Comparison of ENCODE assay signal across 8 cellular contexts in the genomic region with DNA sequence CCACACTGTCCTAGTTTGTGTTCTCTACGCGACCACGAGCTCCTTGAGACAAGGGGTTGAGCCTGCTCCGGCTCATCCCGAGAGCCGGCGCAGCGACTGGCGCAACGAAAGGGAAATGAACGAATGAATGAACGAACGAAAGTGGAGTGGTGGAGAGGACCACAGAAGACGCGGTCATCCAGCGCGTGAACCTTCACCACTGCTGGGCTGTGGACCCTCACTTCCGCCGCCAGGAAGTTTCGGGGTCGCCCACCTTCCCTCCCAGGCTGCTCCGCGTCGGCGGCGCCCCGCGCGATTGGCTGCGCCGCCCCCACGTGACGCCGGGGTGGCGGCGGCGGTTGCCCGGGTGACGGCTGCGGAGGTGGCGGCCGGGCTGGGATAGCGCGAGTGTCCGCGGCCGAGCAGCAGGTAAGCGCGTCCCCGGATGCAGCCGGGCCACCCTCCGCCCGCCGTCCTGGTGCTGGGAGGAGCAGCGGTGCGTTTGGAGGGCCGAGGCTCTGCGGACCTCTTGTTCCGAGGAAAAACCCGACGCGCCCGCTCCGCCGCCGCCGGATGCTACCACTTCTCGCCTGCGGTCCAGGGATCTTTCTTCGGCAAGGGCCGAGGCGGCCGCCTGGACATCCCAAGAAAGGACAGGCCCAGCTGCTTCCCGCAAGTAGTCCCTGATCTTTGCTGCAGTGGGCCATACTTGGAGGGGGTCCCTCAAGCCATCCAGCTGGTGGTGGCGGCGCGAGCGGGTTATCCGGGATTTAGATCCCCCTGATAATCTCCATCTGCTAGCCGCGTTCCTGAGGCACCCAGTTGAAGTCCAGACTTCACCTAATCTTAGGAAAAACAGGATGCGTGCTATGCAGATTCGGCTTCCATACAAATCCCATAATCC. TPM values are rescaled to one million over a fixed set of nuclear protein-coding genes. Genes with fewer than 3 reads are reported as not detected.
DNase-seq lines count a peak whose midpoint lies in the region; ATAC-seq, FAIRE-seq and TF ChIP-seq lines count a peak whose summit lies in the region.

A gene with protein sequence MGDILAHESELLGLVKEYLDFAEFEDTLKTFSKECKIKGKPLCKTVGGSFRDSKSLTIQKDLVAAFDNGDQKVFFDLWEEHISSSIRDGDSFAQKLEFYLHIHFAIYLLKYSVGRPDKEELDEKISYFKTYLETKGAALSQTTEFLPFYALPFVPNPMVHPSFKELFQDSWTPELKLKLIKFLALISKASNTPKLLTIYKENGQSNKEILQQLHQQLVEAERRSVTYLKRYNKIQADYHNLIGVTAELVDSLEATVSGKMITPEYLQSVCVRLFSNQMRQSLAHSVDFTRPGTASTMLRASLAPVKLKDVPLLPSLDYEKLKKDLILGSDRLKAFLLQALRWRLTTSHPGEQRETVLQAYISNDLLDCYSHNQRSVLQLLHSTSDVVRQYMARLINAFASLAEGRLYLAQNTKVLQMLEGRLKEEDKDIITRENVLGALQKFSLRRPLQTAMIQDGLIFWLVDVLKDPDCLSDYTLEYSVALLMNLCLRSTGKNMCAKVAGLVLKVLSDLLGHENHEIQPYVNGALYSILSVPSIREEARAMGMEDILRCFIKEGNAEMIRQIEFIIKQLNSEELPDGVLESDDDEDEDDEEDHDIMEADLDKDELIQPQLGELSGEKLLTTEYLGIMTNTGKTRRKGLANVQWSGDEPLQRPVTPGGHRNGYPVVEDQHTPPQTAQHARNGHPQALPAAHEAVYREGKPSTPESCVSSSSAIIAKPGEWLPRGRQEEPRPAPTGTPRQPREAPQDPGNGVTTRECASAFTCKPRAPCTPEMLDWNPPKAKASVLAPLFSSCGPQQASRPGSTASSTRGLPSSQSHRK (plus strand): TSS at position 341 of the 883 bp plus-strand sequence. CDS start 7,608 bp downstream, outside the sequence.

- H3K9me3 Mint-ChIP-seq in central memory CD8-positive, alpha-beta T cell, result no peaks in the 10 kb centered on the region

- no peaks in the 10 kb centered on the region for H3K27me3 ChIP-seq in AG04450 (ENCODE audit: control insufficient read depth, insufficient read depth, low read length)
- H3K27me3 ChIP-seq in keratinocyte (ENCODE audit: control insufficient read depth, extremely low read depth, insufficient read depth, low read length), result no peaks in the 10 kb centered on the region

- ATAC-seq in GM18868 (IDR thresholded peaks at IDR 0.05; ENCODE audit: unreplicated experiment) (peak; percentile 99), HG03095 (IDR thresholded peaks at IDR 0.05; ENCODE audit: unreplicated experiment) (peak; percentile 91)
- ATAC-seq in activated CD4-positive, CD25-positive, alpha-beta regulatory T cell treated with anti-CD3 and anti-CD28 coated beads, Interleukin-2, amount 50 U/mL, for 24 hours, result peak; percentile 96 to 97
- peak; percentile 92 for ATAC-seq in central memory CD8-positive, alpha-beta T cell (replicated peaks; ENCODE audit: extremely low read depth, poor library complexity, severe bottlenecking)

- CTCF ChIA-PET in AG04450 (lab: Charles Lee), result interaction anchor here (0.6 to 1.3 kb wide), 7 partner anchors 28 to 95 kb away, joined by 3 to 5 read pairs (median 3); no protein-coding TSS in a partner anchor

- H3K4me3 ChIP-seq in AG04450 (ENCODE audit: low read depth, low read length), result peak within 1 kb of the TSS; percentile 92
- peak within 1 kb of the TSS; percentile 76 to 95 (median 83) for H3K4me3 ChIP-seq in keratinocyte (ENCODE audit: control insufficient read depth in 2 of 3, extremely low read depth in 1 of 3, insufficient read depth in 2 of 3, low read depth in 1 of 3, low read length in 3 of 3)

- no peaks in the 10 kb centered on the region for H3K36me3 ChIP-seq in keratinocyte (ENCODE audit: control insufficient read depth in 2 of 2, extremely low read depth in 1 of 2, insufficient read depth in 2 of 2, low read length in 2 of 2)

- no peaks in the 10 kb centered on the region for H3K36me3 Mint-ChIP-seq in central memory CD8-positive, alpha-beta T cell (ENCODE audit: insufficient read depth)

- dilution Hi-C loops in keratinocyte (cut with MboI; ENCODE audit: extremely low pct_ligation_motif_present, low sequenced_read_pairs), result no loop called here

- H3K27ac Mint-ChIP-seq in central memory CD8-positive, alpha-beta T cell (ENCODE audit: low read depth), result peak within 1 kb of the TSS; percentile 77

- peak within 1 kb of the TSS; percentile 68 for H3K9ac ChIP-seq in keratinocyte (ENCODE audit: control insufficient read depth, extremely low read depth, insufficient read depth, low read length)

- no peaks in the 10 kb centered on the region for H3K79me2 ChIP-seq in keratinocyte (ENCODE audit: control insufficient read depth, insufficient read depth, low read length)

- H3K27ac ChIP-seq in AG04450 (ENCODE audit: low read depth, low read length) (peak within 1 kb of the TSS; percentile 57), keratinocyte (ENCODE audit: control insufficient read depth, insufficient read depth, low read length) (peak within 1 kb of the TSS; percentile 30)

- H3K9me3 ChIP-seq in AG04450 (ENCODE audit: control insufficient read depth, insufficient read depth, low read length) (peaks cover 6% of the 10 kb centered on the region), keratinocyte (ENCODE audit: control insufficient read depth, low read depth, low read length) (no peaks in the 10 kb centered on the region)

- H3K27me3 Mint-ChIP-seq in central memory CD8-positive, alpha-beta T cell, result peaks cover 9% of the 10 kb centered on the region

- no peak for DNase-seq in AG04450 (ENCODE audit: low read depth, low spot score)
- DNase-seq in NCI-H2196 treated with DMSO at 0.1 percent for 48 hours (lab: John Stamatoyannopoulos, UW; ENCODE audit: unreplicated experiment), result peak; percentile 59
- peak; percentile 31 to 45 for DNase-seq in central memory CD8-positive, alpha-beta T cell (ENCODE audit: low spot score in 2 of 2)
- DNase-seq in keratinocyte (ENCODE audit: low read depth, low spot score), result no peak
- peak; percentile 40 to 66 (median 62) for DNase-seq in stimulated activated CD4-positive, alpha-beta T cell treated with anti-CD3 and anti-CD28 coated beads, Interleukin-12 subunit alpha, Interleukin-12 subunit beta, amount 100 ng/mL, for 48 hours (ENCODE audit: low read depth in 2 of 3, low spot score in 1 of 3)

- TF ChIP-seq CTCF in AG04450 (IDR thresholded peaks at IDR 0.05; ENCODE audit: low read depth, low read length) (no peak), keratinocyte (optimal IDR thresholded peaks at IDR 0.05 in 1 of 3, IDR thresholded peaks at IDR 0.05 in 1 of 3, conservative IDR thresholded peaks at IDR 0.05 in 1 of 3; ENCODE audit: extremely low read depth in 1 of 3, insufficient read depth in 2 of 3, low read length in 3 of 3) (no peak)

- peaks cover 22% of the 10 kb centered on the region for H3K4me1 ChIP-seq in keratinocyte (ENCODE audit: control insufficient read depth, extremely low read depth, insufficient read depth, low read length)

- H4K20me1 ChIP-seq in keratinocyte (ENCODE audit: control insufficient read depth, extremely low read depth, insufficient read depth, low read length), result no peaks in the 10 kb centered on the region

- no peaks in the 10 kb centered on the region for H3K9me1 ChIP-seq in keratinocyte (ENCODE audit: control insufficient read depth, extremely low read depth, insufficient read depth, low read length)

- FAIRE-seq in keratinocyte (lab: Jason Lieb, UNC), result peak; percentile 46

- POLR2A ChIA-PET in AG04450 (lab: Yijun Ruan, JAX), result interaction anchor here (0.8 to 1.9 kb wide), 5 partner anchors 9 to 266 kb away, joined by 3 to 5 read pairs (median 5); a partner anchor contains a TSS

- H2AFZ ChIP-seq in keratinocyte (ENCODE audit: control insufficient read depth, low read length), result peak within 1 kb of the TSS; percentile 100

- peak within 1 kb of the TSS; percentile 95 for H3K4me2 ChIP-seq in keratinocyte (ENCODE audit: control insufficient read depth, extremely low read depth, insufficient read depth, low read depth, low read length)

- H3K4me3 Mint-ChIP-seq in central memory CD8-positive, alpha-beta T cell, result peak within 1 kb of the TSS; percentile 90

- H3K4me1 Mint-ChIP-seq in central memory CD8-positive, alpha-beta T cell, result peaks cover 12% of the 10 kb centered on the region

RNA-seq across cellular contexts. Expression of the gene that starts here (rescaled TPM):
- polyA plus RNA-seq in AG04450 (2011; rRNA removed) (49.4 and 51.2 TPM in 2 replicates), keratinocyte (16.2 to 17.9 TPM (median 16.5 TPM) in 3 replicates)
- 74.6 and 110 TPM in 2 replicates for polyA minus RNA-seq in AG04450 (2011; rRNA and poly(A)+ RNA removed)
- 5.0 TPM for polyA plus RNA-seq in keratinocyte (2011; ENCODE audit: low read depth)
- 14.1 and 15.1 TPM in 2 replicates for polyA plus RNA-seq in keratinocyte (2011; cell fraction: cytosol; rRNA removed)
- polyA plus RNA-seq in keratinocyte (2011; cell fraction: nucleus; rRNA removed), result 22.5 and 23.8 TPM in 2 replicates
- 4.3 and 14.7 TPM in 2 replicates for polyA plus RNA-seq in keratinocyte (2012; ENCODE audit: low replicate concordance)
- polyA minus RNA-seq in keratinocyte, result 28.0 to 34.7 TPM (median 30.0 TPM) in 3 replicates
- 7.3 TPM for polyA minus RNA-seq in keratinocyte (2011; cell fraction: cytosol; rRNA and poly(A)+ RNA removed)
- polyA minus RNA-seq in keratinocyte (2011; cell fraction: nucleus; rRNA and poly(A)+ RNA removed), result 14.5 and 34.4 TPM in 2 replicates

Comparison
In these comparisons a context has a peak if more than half of its experiments do, and no peak if none do; other contexts are left out.
1. DNase-seq: peak in NCI-H2196 treated with DMSO at 0.1 percent for 48 hours (single experiment), central memory CD8-positive, alpha-beta T cell (2 of 2) and stimulated activated CD4-positive, alpha-beta T cell treated with anti-CD3 and anti-CD28 coated beads, Interleukin-12 subunit alpha, Interleukin-12 subunit beta, amount 100 ng/mL, for 48 hours (3 of 3); none in AG04450 (single experiment) and keratinocyte (single experiment).
2. Peak in every context shown above with its lines, with median percentiles within 50 percentile points of each other: ATAC-seq.